In the genomic region with DNA sequence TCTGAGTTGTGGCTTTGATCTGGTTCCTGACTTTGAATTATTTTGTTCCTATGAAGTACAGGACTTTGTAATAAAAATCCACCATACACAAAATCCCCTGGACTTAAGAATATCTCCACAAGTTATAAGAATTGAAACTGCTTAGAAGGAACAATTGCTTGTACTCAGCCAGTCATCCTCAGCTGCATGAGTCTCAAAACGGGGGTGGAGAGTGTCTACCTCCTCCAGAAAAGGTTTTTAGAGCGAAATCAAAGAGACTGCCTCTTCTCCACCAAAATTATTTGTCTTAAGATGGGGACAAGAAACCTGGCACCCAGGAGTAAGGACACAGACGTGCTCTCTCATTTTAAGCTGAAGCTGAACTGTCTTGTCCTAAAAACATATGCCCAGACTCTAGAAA, we compare ENCODE assay signal across 7 cellular contexts.
"Had no signal": no experiment of that assay in that cellular context is flagged by ENCODE, and none has a peak within 500 bp of the region (broad histone marks: within the 10 kb centered on the region; RNA-seq: fewer than 3 reads in every experiment).

No MANE protein-coding gene starts in this region.

- DNase-seq: H9, HCEC 1CT, KBM-7 had no signal

- H3K4me2 ChIP-seq: GM23338 had no signal

- H3K36me3 Mint-ChIP-seq: IgD-negative memory B cell had no signal

- H3K4me3 Mint-ChIP-seq: GM23338, H9 had no signal

- ATAC-seq: GM23338, HepG2 had no signal

- H3K27ac ChIP-seq: HL-60 had no signal

- H3K27me3 Mint-ChIP-seq: IgD-negative memory B cell had no signal

- H2AFZ ChIP-seq: GM23338 had no signal

- H3K9me3 Mint-ChIP-seq: GM23338, H9, IgD-negative memory B cell had no signal

- H3K27ac Mint-ChIP-seq: GM23338, H9, IgD-negative memory B cell had no signal

- H3K4me3 ChIP-seq: GM23338 had no signal

- H3K4me1 Mint-ChIP-seq: GM23338, H9, IgD-negative memory B cell had no signal
